Comparison of ENCODE assay signal across 8 cellular contexts in genomic region chr17:42121066-42121769, GRCh38. TPM values are rescaled to one million over a fixed set of nuclear protein-coding genes. Genes with fewer than 3 reads are reported as not detected.
DNase-seq lines count a peak whose midpoint lies in the region; ATAC-seq and TF ChIP-seq lines count a peak whose summit lies in the region.

KAT2A (minus strand) TSS chr17:42121367; CDS start chr17:42121304, 63 bp downstream.

- H3K27me3 ChIP-seq in MM.1S (replicated peaks; ENCODE audit: insufficient read depth, low read length) (no peaks in the 10 kb centered on the region), adipocyte (replicated peaks; ENCODE audit: control insufficient read depth, insufficient read depth, low read length) (no peaks in the 10 kb centered on the region), heart left ventricle (no peaks in the 10 kb centered on the region), tibial nerve (no peaks in the 10 kb centered on the region)

- peak; percentile 94 for DNase-seq in COLO829 (ENCODE audit: low spot score)
- peak; percentile 83 for DNase-seq in MM.1S
- DNase-seq in T-helper 1 cell: peak; percentile 50 to 74 (median 71)
- DNase-seq in adipocyte (ENCODE audit: low read depth): peak; percentile 93
- peak; percentile 83 to 91 (median 86) for DNase-seq in heart left ventricle
- DNase-seq in pons (ENCODE audit: low spot score): peak; percentile 85
- peak; percentile 63 to 65 for DNase-seq in tibial nerve (ENCODE audit: low spot score in 2 of 2)

- H3K9ac ChIP-seq in MM.1S (ENCODE audit: low read length) (peak within 1 kb of the TSS; percentile 74), adipocyte (ENCODE audit: low read length) (peak within 1 kb of the TSS; percentile 70)

- intact Hi-C loops in heart left ventricle (cut with DNase I): loop anchor here in 2 of 10 donors (5.0 to 10.0 kb wide), 2 partner anchors 61 to 394 kb away; partner anchors contain the start of gene KCNH4 (in 1 of the 2)

- H3K36me3 ChIP-seq in MM.1S (replicated peaks; ENCODE audit: insufficient read depth, low read length) (no peaks in the 10 kb centered on the region), adipocyte (ENCODE audit: control insufficient read depth, insufficient read depth, low read length, severe bottlenecking) (peaks cover 28% of the 10 kb centered on the region), heart left ventricle (peaks cover 0 to 53% (median 19%) of the 10 kb centered on the region in 9 donors), tibial nerve (peaks cover 0 to 60% (median 0%) of the 10 kb centered on the region in 3 donors)

- H3K4me2 ChIP-seq in MM.1S (ENCODE audit: low read depth, low read length): peak within 1 kb of the TSS; percentile 99

- WGBS in heart left ventricle, 4 donors: 8 to 30% (median 14%) methylated on average over 13 to 44 of the region's 44 CpGs
- WGBS in tibial nerve, 2 donors: 10 to 11% methylated on average over 19 to 30 of the region's 44 CpGs

- TF ChIP-seq POLR2A in heart left ventricle (IDR thresholded peaks at IDR 0.05) (peak in 1 of 2 donors; percentile 51), tibial nerve (IDR thresholded peaks at IDR 0.05) (peak in 1 of 2 donors; percentile 17)

- TF ChIP-seq CTCF in MM.1S (IDR thresholded peaks at IDR 0.05; ENCODE audit: low read length) (no peak), heart left ventricle (IDR thresholded peaks at IDR 0.05) (no peak), tibial nerve (IDR thresholded peaks at IDR 0.05) (no peak)

- no peaks in the 10 kb centered on the region for H3K9me3 ChIP-seq in MM.1S (replicated peaks; ENCODE audit: insufficient read depth, low read length)
- no peaks in the 10 kb centered on the region for H3K9me3 ChIP-seq in adipocyte (ENCODE audit: control insufficient read depth, low read length)
- H3K9me3 ChIP-seq in heart left ventricle: no peaks in the 10 kb centered on the region
- no peaks in the 10 kb centered on the region for H3K9me3 ChIP-seq in tibial nerve

- H3K4me3 ChIP-seq in MM.1S (ENCODE audit: low read length) (peak within 1 kb of the TSS; percentile 67), adipocyte (ENCODE audit: low read length) (peak within 1 kb of the TSS; percentile 64), heart left ventricle (peak within 1 kb of the TSS; percentile 43 to 97 (median 78)), tibial nerve (peak within 1 kb of the TSS; percentile 48 to 96 (median 92))

- peak within 1 kb of the TSS; percentile 62 for H2AFZ ChIP-seq in MM.1S (ENCODE audit: low read length)

- H3K27ac ChIP-seq in MM.1S (ENCODE audit: low read length): no peak within 1 kb of the TSS
- H3K27ac ChIP-seq in heart left ventricle: peak within 1 kb of the TSS in 11 of 12 donors; percentile 24 to 80 (median 71)
- H3K27ac ChIP-seq in tibial nerve: peak within 1 kb of the TSS in 3 of 4 donors; percentile 51 to 83 (median 54)

- peaks cover 7% of the 10 kb centered on the region; the same call in 1 of the 2 replicates for H3F3A ChIP-seq in MM.1S (ENCODE audit: insufficient read depth, low read length)

- ATAC-seq in GM21390 (IDR thresholded peaks at IDR 0.05; ENCODE audit: unreplicated experiment) (peak; percentile 67), heart left ventricle (peak; percentile 73 to 93 (median 92))

- H3K4me1 ChIP-seq in MM.1S (ENCODE audit: low read length) (peaks cover 16% of the 10 kb centered on the region), adipocyte (ENCODE audit: control insufficient read depth, insufficient read depth, low read length) (peaks cover 10% of the 10 kb centered on the region), heart left ventricle (peaks cover 0 to 29% (median 16%) of the 10 kb centered on the region in 12 donors), tibial nerve (peaks cover 0 to 41% (median 14%) of the 10 kb centered on the region in 4 donors)

- H3K79me2 ChIP-seq in MM.1S (ENCODE audit: low read length): peaks cover 9% of the 10 kb centered on the region

- no peaks in the 10 kb centered on the region for H3K9me2 ChIP-seq in MM.1S (replicated peaks; ENCODE audit: insufficient read depth, low read length)

- H4K20me1 ChIP-seq in MM.1S (ENCODE audit: insufficient read depth, low read length): no peaks in the 10 kb centered on the region

- TF ChIP-seq EP300 in tibial nerve (IDR thresholded peaks at IDR 0.05): peak; percentile 58 to 63

RNA-seq across cellular contexts. Expression of gene KAT2A, which starts in this region (rescaled TPM):
- 10 to 100 TPM in 8 of 9 donors, 1 to 10 TPM in 1; 6.9 to 17.6 (median 14.8) TPM for total RNA-seq in heart left ventricle
- 10 to 100 TPM; 15.3 to 33.0 TPM for polyA plus RNA-seq in heart left ventricle
- 100 to 1,000 TPM in 2 of 4 donors, 10 to 100 TPM in 2; 92.2 to 143 (median 105) TPM for total RNA-seq in tibial nerve

Comparison
In these comparisons a context has a peak if more than half of its experiments do, and no peak if none do; other contexts are left out.
1. RNA of gene KAT2A (total RNA-seq): 92.2 to 143 TPM in tibial nerve; 6.9 to 17.6 TPM in heart left ventricle; every median in the first group is over 4 times any median in the second.
2. Peak in every context shown above with its lines, with median percentiles within 50 percentile points of each other: DNase-seq and H3K4me3 ChIP-seq.